21 cellular contexts compared by ENCODE assay signal in genomic region chr1:67171574-67171955, GRCh38. TPM values are rescaled to one million over a fixed set of nuclear protein-coding genes. Genes with fewer than 3 reads are reported as not detected.
DNase-seq lines count a peak whose midpoint lies in the region; ATAC-seq and TF ChIP-seq lines count a peak whose summit lies in the region.
"Had no signal": no experiment of that assay in that cellular context is flagged by ENCODE, and none has a peak within 500 bp of the region (broad histone marks: within the 10 kb centered on the region; RNA-seq: fewer than 3 reads in every experiment).

No MANE protein-coding gene starts in this region.

- H3K27me3 Mint-ChIP-seq in CD8-positive, alpha-beta memory T cell = peaks cover 4% of the 10 kb centered on the region in 2 donors
- H3K27me3 Mint-ChIP-seq in activated CD8-positive, alpha-beta T cell treated with anti-CD3 and anti-CD28 coated beads, Interleukin-2, amount 10 ng/mL, durations not matched to agents 7 days and 5 days (ENCODE audit: low read depth) = peaks cover 7% of the 10 kb centered on the region
- H3K27me3 Mint-ChIP-seq in immature natural killer cell (ENCODE audit: low read depth in 3 of 3) (peaks cover 0 to 3% (median 1%) of the 10 kb centered on the region in 3 donors), mesothelial cell of epicardium (ENCODE audit: low read depth) (no peaks in the 10 kb centered on the region)

- peak overlapping the region; percentile 2 for H3K4me3 ChIP-seq in CD8-positive, alpha-beta memory T cell (ENCODE audit: low read length)
- no peak overlapping the region for H3K4me3 ChIP-seq in PC-9
- H3K4me3 ChIP-seq: upper lobe of left lung had no signal

- peak overlapping the region; percentile 66 to 84 (median 79) for H3K4me3 Mint-ChIP-seq in CD8-positive, alpha-beta memory T cell
- H3K4me3 Mint-ChIP-seq in activated CD8-positive, alpha-beta T cell treated with anti-CD3 and anti-CD28 coated beads, Interleukin-2, amount 10 ng/mL, durations not matched to agents 7 days and 5 days = peak overlapping the region; percentile 50
- H3K4me3 Mint-ChIP-seq in immature natural killer cell (peak overlapping the region; percentile 63 to 85 (median 79)), mesothelial cell of epicardium (no peak overlapping the region)
- H3K4me3 Mint-ChIP-seq: WTC11 had no signal

- TF ChIP-seq CTCF in mesothelial cell of epicardium (IDR thresholded peaks at IDR 0.05; ENCODE audit: unreplicated experiment) = no peak
- no peak for TF ChIP-seq CTCF in PC-9 (conservative IDR thresholded peaks at IDR 0.05)

- H3K27ac ChIP-seq in CD8-positive, alpha-beta memory T cell (ENCODE audit: low read depth, low read length) = peak overlapping the region; percentile 3
- H3K27ac ChIP-seq in PC-9 = no peak overlapping the region
- H3K27ac ChIP-seq: neutrophil, upper lobe of left lung had no signal

- peaks cover 35 to 61% (median 53%) of the 10 kb centered on the region in 3 donors for H3K4me1 Mint-ChIP-seq in CD8-positive, alpha-beta memory T cell
- H3K4me1 Mint-ChIP-seq in activated CD8-positive, alpha-beta T cell treated with anti-CD3 and anti-CD28 coated beads, Interleukin-2, amount 10 ng/mL, durations not matched to agents 7 days and 5 days (ENCODE audit: low read depth) = peaks cover 49% of the 10 kb centered on the region
- H3K4me1 Mint-ChIP-seq in immature natural killer cell = peaks cover 28 to 50% of the 10 kb centered on the region in 2 donors
- peaks cover 12% of the 10 kb centered on the region for H3K4me1 Mint-ChIP-seq in mesothelial cell of epicardium
- H3K4me1 Mint-ChIP-seq: WTC11 had no signal

- CTCF ChIA-PET in CD8-positive, alpha-beta memory T cell (lab: Charles Lee) = interaction anchor here (0.7 to 2.4 kb wide), 4 partner anchors 22 to 242 kb away, joined by 3 to 12 read pairs (median 6); no protein-coding TSS in a partner anchor
- CTCF ChIA-PET in activated CD8-positive, alpha-beta T cell treated with anti-CD3 and anti-CD28 coated beads, Interleukin-2, amount 10 ng/mL, durations not matched to agents 7 days and 5 days (lab: Charles Lee) = interaction anchor here (0.6 to 13.1 kb wide), 8 partner anchors 10 to 175 kb away, joined by 3 to 173 read pairs (median 10); no protein-coding TSS in a partner anchor
- CTCF ChIA-PET in PC-9 (lab: Charles Lee) = no interaction called here

- no peaks in the 10 kb centered on the region for H3K36me3 ChIP-seq in CD8-positive, alpha-beta memory T cell (ENCODE audit: insufficient read depth, low read length)
- H3K36me3 ChIP-seq in PC-9 (ENCODE audit: low read depth) = no peaks in the 10 kb centered on the region
- H3K36me3 ChIP-seq: neutrophil, upper lobe of left lung had no signal

- no peaks in the 10 kb centered on the region for H3K9me3 ChIP-seq in CD8-positive, alpha-beta memory T cell (ENCODE audit: low read length)
- H3K9me3 ChIP-seq in PC-9 (ENCODE audit: insufficient read depth, low read depth) = no peaks in the 10 kb centered on the region
- H3K9me3 ChIP-seq: neutrophil, upper lobe of left lung had no signal

- H3K4me2 ChIP-seq in PC-9 = no peak overlapping the region

- no peak overlapping the region for H2AFZ ChIP-seq in PC-9

- no TSS peak for BruUV-seq in PC-9 (replicated peaks; lab: Mats Ljungman, UMichigan)

- H3K4me1 ChIP-seq in CD8-positive, alpha-beta memory T cell (ENCODE audit: insufficient read depth, low read length) = peaks cover 34% of the 10 kb centered on the region
- no peaks in the 10 kb centered on the region; the same call in 1 of the 2 replicates for H3K4me1 ChIP-seq in PC-9 (replicated peaks; ENCODE audit: insufficient read depth)
- H3K4me1 ChIP-seq: upper lobe of left lung had no signal

- no peaks in the 10 kb centered on the region for H3F3A ChIP-seq in PC-9 (ENCODE audit: insufficient read depth, low read depth)

- H3K27me3 ChIP-seq in CD8-positive, alpha-beta memory T cell (ENCODE audit: insufficient read depth, low read length, poor library complexity, severe bottlenecking) = no peaks in the 10 kb centered on the region
- H3K27me3 ChIP-seq in PC-9 (ENCODE audit: insufficient read depth, low read depth) = no peaks in the 10 kb centered on the region
- H3K27me3 ChIP-seq: upper lobe of left lung had no signal

- ATAC-seq in GM19395 (IDR thresholded peaks at IDR 0.05; ENCODE audit: unreplicated experiment) (peak; percentile 21), GM18907 (IDR thresholded peaks at IDR 0.05; ENCODE audit: unreplicated experiment) (no peak)
- ATAC-seq in activated CD8-positive, alpha-beta T cell treated with anti-CD3 and anti-CD28 coated beads, Interleukin-2, amount 10 ng/mL, durations not matched to agents 7 days and 5 days = no peak
- ATAC-seq: left colon, WTC11 had no signal

- peaks cover 0 to 16% (median 3%) of the 10 kb centered on the region in 3 donors for H3K36me3 Mint-ChIP-seq in CD8-positive, alpha-beta memory T cell
- peaks cover 13% of the 10 kb centered on the region for H3K36me3 Mint-ChIP-seq in activated CD8-positive, alpha-beta T cell treated with anti-CD3 and anti-CD28 coated beads, Interleukin-2, amount 10 ng/mL, durations not matched to agents 7 days and 5 days (ENCODE audit: low read depth)
- H3K36me3 Mint-ChIP-seq in immature natural killer cell (no peaks in the 10 kb centered on the region), mesothelial cell of epicardium (no peaks in the 10 kb centered on the region)
- H3K36me3 Mint-ChIP-seq: WTC11 had no signal

- H3K79me2 ChIP-seq in PC-9 (ENCODE audit: low read depth) = no peaks in the 10 kb centered on the region

- H4K20me1 ChIP-seq in PC-9 (ENCODE audit: insufficient read depth) = no peaks in the 10 kb centered on the region

- no peaks in the 10 kb centered on the region for H3K9me2 ChIP-seq in PC-9 (ENCODE audit: insufficient read depth)

- POLR2A ChIA-PET in CD8-positive, alpha-beta memory T cell (lab: Charles Lee) = no interaction called here
- POLR2A ChIA-PET in activated CD8-positive, alpha-beta T cell treated with anti-CD3 and anti-CD28 coated beads, Interleukin-2, amount 10 ng/mL, durations not matched to agents 7 days and 5 days (lab: Charles Lee) = interaction anchor here (1.7 to 2.0 kb wide), 4 partner anchors 9 to 41 kb away, joined by 5 to 8 read pairs (median 7); no protein-coding TSS in a partner anchor
- POLR2A ChIA-PET in PC-9 (lab: Charles Lee; ENCODE audit: unreplicated experiment) = no interaction called here

- peak overlapping the region; percentile 2 to 96 (median 88) for H3K27ac Mint-ChIP-seq in CD8-positive, alpha-beta memory T cell
- H3K27ac Mint-ChIP-seq in activated CD8-positive, alpha-beta T cell treated with anti-CD3 and anti-CD28 coated beads, Interleukin-2, amount 10 ng/mL, durations not matched to agents 7 days and 5 days = peak overlapping the region; percentile 85
- H3K27ac Mint-ChIP-seq in immature natural killer cell (peak overlapping the region; percentile 34 to 85 (median 79)), mesothelial cell of epicardium (no peak overlapping the region)
- H3K27ac Mint-ChIP-seq: WTC11 had no signal

- intact Hi-C loops in PC-9 (cut with micrococcal nuclease; ENCODE audit: unreplicated experiment) = no loop called here

- peaks cover 0 to 1% (median 0%) of the 10 kb centered on the region in 5 donors for H3K9me3 Mint-ChIP-seq in CD8-positive, alpha-beta memory T cell
- H3K9me3 Mint-ChIP-seq in activated CD8-positive, alpha-beta T cell treated with anti-CD3 and anti-CD28 coated beads, Interleukin-2, amount 10 ng/mL, durations not matched to agents 7 days and 5 days (ENCODE audit: insufficient read depth) = no peaks in the 10 kb centered on the region
- H3K9me3 Mint-ChIP-seq in immature natural killer cell = no peaks in the 10 kb centered on the region
- H3K9me3 Mint-ChIP-seq in mesothelial cell of epicardium = no peaks in the 10 kb centered on the region
- H3K9me3 Mint-ChIP-seq: WTC11 had no signal

- peak in 1 of 5 donors; percentile 3 for DNase-seq in CD8-positive, alpha-beta memory T cell
- DNase-seq in activated CD8-positive, alpha-beta T cell treated with anti-CD3 and anti-CD28 coated beads, Interleukin-2, amount 10 ng/mL, durations not matched to agents 7 days and 5 days = no peak
- no peak for DNase-seq in immature natural killer cell
- no peak for DNase-seq in mesothelial cell of epicardium (ENCODE audit: low spot score in 2 of 2, unreplicated experiment in 2 of 2)
- DNase-seq in PC-9 = no peak
- no peak for DNase-seq in activated effector memory CD4-positive, alpha-beta T cell treated with anti-CD3 and anti-CD28 coated beads, Interleukin-2, amount 50 U/mL, for 16 hours
- DNase-seq: AML-193, aorta, HCEC 1CT, left colon, midbrain, NCI-H1694, NCI-H226, upper lobe of left lung had no signal

RNA-seq across cellular contexts. Expression of gene IL23R, which starts 5.3 kb away (rescaled TPM):
- total RNA-seq in CD8-positive, alpha-beta memory T cell = 1 to 10 TPM; 1.6 to 1.7 TPM
- 9.2 TPM for polyA plus RNA-seq in CD8-positive, alpha-beta memory T cell
- under 1 TPM; 0.45 to 0.47 TPM for total RNA-seq in activated CD8-positive, alpha-beta T cell treated with anti-CD3 and anti-CD28 coated beads, Interleukin-2, amount 10 ng/mL, durations not matched to agents 7 days and 5 days
- 1 to 10 TPM in 1 of 3 donors, under 1 TPM in 2; 0.12 to 1.4 (median 0.23) TPM for polyA plus RNA-seq in immature natural killer cell
- 0.09 TPM in 1 of 3 replicates, not detected in the others for total RNA-seq in mesothelial cell of epicardium
- total RNA-seq in PC-9 (2021) = not detected in 2 replicates
- total RNA-seq: endothelial cell of umbilical vein, MCF 10A, renal cortical epithelial cell, WTC11 had no signal
- polyA plus RNA-seq: aorta, endothelial cell of umbilical vein had no signal

RNA-seq across cellular contexts. Expression of gene C1orf141, which starts 36.8 kb away (rescaled TPM):
- total RNA-seq in CD8-positive, alpha-beta memory T cell = not detected
- polyA plus RNA-seq in CD8-positive, alpha-beta memory T cell = not detected
- not detected for total RNA-seq in activated CD8-positive, alpha-beta T cell treated with anti-CD3 and anti-CD28 coated beads, Interleukin-2, amount 10 ng/mL, durations not matched to agents 7 days and 5 days
- polyA plus RNA-seq in immature natural killer cell = not detected
- total RNA-seq in mesothelial cell of epicardium = 0.22 to 0.23 TPM in 2 of 3 replicates, not detected in the other
- total RNA-seq in PC-9 (2021) = not detected in 2 replicates
- total RNA-seq: aorta, endothelial cell of umbilical vein, left colon, MCF 10A, renal cortical epithelial cell, WTC11 had no signal
- polyA plus RNA-seq: endothelial cell of umbilical vein had no signal
